In genomic region chr12:93733928-93734327, GRCh38 we compare ENCODE assay signal across 15 cellular contexts. TPM values are rescaled to one million over a fixed set of nuclear protein-coding genes. Genes with fewer than 3 reads are reported as not detected.
DNase-seq lines count a peak whose midpoint lies in the region; ATAC-seq, FAIRE-seq and TF ChIP-seq lines count a peak whose summit lies in the region.
"Had no signal": no experiment of that assay in that cellular context is flagged by ENCODE, and none has a peak within 500 bp of the region (broad histone marks: within the 10 kb centered on the region; RNA-seq: fewer than 3 reads in every experiment).

No MANE protein-coding gene starts in this region.

- no TSS peak for BruUV-seq in K562 (replicated peaks; lab: Mats Ljungman, UMichigan)

- intact Hi-C loops in K562 (cut with micrococcal nuclease) (no loop called here), sigmoid colon (cut with DNase I) (no loop called here), lower lobe of right lung (cut with DNase I) (no loop called here)

- TF ChIP-seq POLR2A in K562 (conservative IDR thresholded peaks at IDR 0.05) (no peak), sigmoid colon (IDR thresholded peaks at IDR 0.05) (no peak)

- H3K9me3 ChIP-seq in K562 (replicated peaks; ENCODE audit: control insufficient read depth, insufficient read depth, low read depth, low read length) (no peaks in the 10 kb centered on the region; the same call in 1 of the 2 replicates), sigmoid colon (no peaks in the 10 kb centered on the region), T-helper 17 cell (ENCODE audit: control insufficient read depth, low read length, poor library complexity, severe bottlenecking) (no peaks in the 10 kb centered on the region), lower lobe of right lung (no peaks in the 10 kb centered on the region)

- no peak overlapping the region for H3K9ac ChIP-seq in K562 (ENCODE audit: insufficient read depth in 1 of 2, low read depth in 2 of 2, low read length in 2 of 2)

- H3K27ac Mint-ChIP-seq in activated naive CD4-positive, alpha-beta T cell treated with anti-CD3 and anti-CD28 coated beads, Interleukin-2, amount 50 U/mL, for 72 hours = peak overlapping the region; percentile 27 to 48
- H3K27ac Mint-ChIP-seq in T-helper 17 cell = no peak overlapping the region
- H3K27ac Mint-ChIP-seq: GM23338, H9, HFFc6 had no signal

- POLR2A ChIA-PET in K562 (lab: Yijun Ruan, JAX) = interaction anchor here (0.9 kb wide), 1 partner anchor 14 kb away, joined by 3 read pairs; no protein-coding TSS in a partner anchor

- TF ChIP-seq RAD21 in K562 (CRISPR knock-in tag; conservative IDR thresholded peaks at IDR 0.05 in 1 of 2, IDR thresholded peaks at IDR 0.05 in 1 of 2) = no peak

- no peak for TF ChIP-seq CTCF in K562 (IDR thresholded peaks at IDR 0.05 in 2 of 3, conservative IDR thresholded peaks at IDR 0.05 in 1 of 3; ENCODE audit: insufficient read depth in 2 of 3, low read depth in 1 of 3, low read length in 3 of 3)
- TF ChIP-seq CTCF in sigmoid colon (IDR thresholded peaks at IDR 0.05) = no peak
- no peak for TF ChIP-seq CTCF in lower lobe of right lung (IDR thresholded peaks at IDR 0.05)

- in situ Hi-C loops in K562 (cut with MboI) = no loop called here

- H3K9me3 Mint-ChIP-seq in activated naive CD4-positive, alpha-beta T cell treated with anti-CD3 and anti-CD28 coated beads, Interleukin-2, amount 50 U/mL, for 72 hours = no peaks in the 10 kb centered on the region
- H3K9me3 Mint-ChIP-seq: GM23338, H9, HFFc6 had no signal

- H3K36me3 ChIP-seq in K562 (ENCODE audit: control insufficient read depth, insufficient read depth, low read length) (no peaks in the 10 kb centered on the region), sigmoid colon (no peaks in the 10 kb centered on the region), lower lobe of right lung (no peaks in the 10 kb centered on the region)

- H3K4me2 ChIP-seq in K562 (ENCODE audit: insufficient read depth, low read length) = no peak overlapping the region
- H3K4me2 ChIP-seq: GM23338 had no signal

- H3K27me3 ChIP-seq in K562 (ENCODE audit: control insufficient read depth in 2 of 2, insufficient read depth in 2 of 2, low read length in 2 of 2) = no peaks in the 10 kb centered on the region
- H3K27me3 ChIP-seq in sigmoid colon = no peaks in the 10 kb centered on the region
- no peaks in the 10 kb centered on the region for H3K27me3 ChIP-seq in lower lobe of right lung (ENCODE audit: low read depth)

- H3K36me3 Mint-ChIP-seq in activated naive CD4-positive, alpha-beta T cell treated with anti-CD3 and anti-CD28 coated beads, Interleukin-2, amount 50 U/mL, for 72 hours = peaks cover 0 to 7% of the 10 kb centered on the region in 2 donors
- no peaks in the 10 kb centered on the region for H3K36me3 Mint-ChIP-seq in T-helper 17 cell (ENCODE audit: low read depth)

- no peaks in the 10 kb centered on the region for H3K27me3 Mint-ChIP-seq in T-helper 17 cell
- H3K27me3 Mint-ChIP-seq: CD4-positive, alpha-beta memory T cell had no signal

- peaks cover 19% of the 10 kb centered on the region; the same call in 2 of the 3 replicates for H3K79me2 ChIP-seq in K562 (ENCODE audit: control insufficient read depth, insufficient read depth, low read length)

- no peak for ATAC-seq in activated naive CD4-positive, alpha-beta T cell treated with anti-CD3 and anti-CD28 coated beads, Interleukin-2, amount 50 U/mL, for 72 hours
- ATAC-seq in K562 (no peak), T-helper 17 cell (no peak), lower lobe of right lung (no peak)
- ATAC-seq: GM23338, HCT116 had no signal

- no peak for TF ChIP-seq EP300 in K562 (IDR thresholded peaks at IDR 0.05; ENCODE audit: low read length)
- no peak for TF ChIP-seq EP300 in sigmoid colon (IDR thresholded peaks at IDR 0.05)

- no peak for FAIRE-seq in K562 (lab: Jason Lieb, UNC)
- FAIRE-seq: GM18507 had no signal

- no peaks in the 10 kb centered on the region for H3K9me1 ChIP-seq in K562 (ENCODE audit: control insufficient read depth, insufficient read depth, low read length)

- H3K4me3 ChIP-seq in K562 (no peak overlapping the region), sigmoid colon (no peak overlapping the region), lower lobe of right lung (no peak overlapping the region)
- H3K4me3 ChIP-seq: GM23338 had no signal

- H3K4me3 Mint-ChIP-seq in T-helper 17 cell = no peak overlapping the region
- H3K4me3 Mint-ChIP-seq: CD4-positive, alpha-beta memory T cell; GM23338; H9; HFFc6 had no signal

- H3K4me1 Mint-ChIP-seq in T-helper 17 cell = peaks cover 14% of the 10 kb centered on the region

- no peaks in the 10 kb centered on the region for H4K20me1 ChIP-seq in K562 (replicated peaks; ENCODE audit: control insufficient read depth, insufficient read depth, low read length)

- 98% methylated on average over 5 of the region's 5 CpGs for WGBS in K562 (ENCODE audit: insufficient coverage, low coverage, missing lambda C conversion rate)
- WGBS in sigmoid colon, 2 donors = 98% methylated on average over 5 of the region's 5 CpGs

- DNase-seq in activated naive CD4-positive, alpha-beta T cell treated with anti-CD3 and anti-CD28 coated beads, Interleukin-2, amount 50 U/mL, for 72 hours (ENCODE audit: low spot score in 2 of 2) = no peak
- no peak for DNase-seq in activated naive CD4-positive, alpha-beta T cell (lab: John Stamatoyannopoulos, UW)
- no peak for DNase-seq in K562 (ENCODE audit: extremely low read depth in 1 of 4, low spot score in 3 of 4)
- DNase-seq in sigmoid colon = no peak
- no peak for DNase-seq in T-helper 17 cell
- DNase-seq in lower lobe of right lung = no peak
- DNase-seq: CD4-positive, alpha-beta memory T cell; COR-L47; DMS79 treated with DMSO at 0.1 percent for 48 hours; GF-D8; H9; HFFc6 had no signal

- H2AFZ ChIP-seq in K562 (ENCODE audit: low read depth, low read length) = no peak overlapping the region
- H2AFZ ChIP-seq: GM23338 had no signal

- no peak overlapping the region for H3K27ac ChIP-seq in K562 (ENCODE audit: extremely low read depth, low read depth, low read length)
- H3K27ac ChIP-seq in sigmoid colon = peak overlapping the region in 3 of 4 donors; percentile 50 to 92 (median 55)
- H3K27ac ChIP-seq in lower lobe of right lung = no peak overlapping the region

- H3K4me1 ChIP-seq in K562 (replicated peaks in 1 of 2; ENCODE audit: control insufficient read depth in 2 of 2, insufficient read depth in 2 of 2, low read length in 2 of 2) (peaks cover 6 to 15% of the 10 kb centered on the region in 2 experiments; a peak in 4 of 5 replicates), sigmoid colon (peaks cover 0 to 79% (median 48%) of the 10 kb centered on the region in 4 donors), lower lobe of right lung (peaks cover 7% of the 10 kb centered on the region)

- CTCF ChIA-PET in K562 (lab: Yijun Ruan, JAX; ENCODE audit: low intra/inter-chr PET ratio) = interaction anchor here (0.6 kb wide), 1 partner anchor 1253 kb away, joined by 3 read pairs; no protein-coding TSS in a partner anchor

TF ChIP-seq in K562, 482 proteins besides CTCF, POLR2A, EP300 and RAD21 (continues in another document):
- TF ChIP-seq ZNF76 (CRISPR knock-in tag; IDR thresholded peaks at IDR 0.05; ENCODE audit: borderline replicate concordance) (no peak), XRCC5 (IDR thresholded peaks at IDR 0.05; ENCODE audit: low read depth, low read length) (no peak), ZNF311 (CRISPR knock-in tag; IDR thresholded peaks at IDR 0.05) (no peak), DACH1 (IDR thresholded peaks at IDR 0.05; ENCODE audit: partially characterized antibody) (no peak), SMARCB1 (IDR thresholded peaks at IDR 0.05; ENCODE audit: insufficient read length, low read depth) (no peak), SAFB2 (IDR thresholded peaks at IDR 0.05; ENCODE audit: borderline replicate concordance, low read depth, low read length, severe bottlenecking) (no peak)
- TF ChIP-seq, protein P1, sequence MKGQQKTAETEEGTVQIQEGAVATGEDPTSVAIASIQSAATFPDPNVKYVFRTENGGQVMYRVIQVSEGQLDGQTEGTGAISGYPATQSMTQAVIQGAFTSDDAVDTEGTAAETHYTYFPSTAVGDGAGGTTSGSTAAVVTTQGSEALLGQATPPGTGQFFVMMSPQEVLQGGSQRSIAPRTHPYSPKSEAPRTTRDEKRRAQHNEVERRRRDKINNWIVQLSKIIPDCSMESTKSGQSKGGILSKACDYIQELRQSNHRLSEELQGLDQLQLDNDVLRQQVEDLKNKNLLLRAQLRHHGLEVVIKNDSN (CRISPR knock-in tag; IDR thresholded peaks at IDR 0.05) = no peak
- TF ChIP-seq, protein P2, sequence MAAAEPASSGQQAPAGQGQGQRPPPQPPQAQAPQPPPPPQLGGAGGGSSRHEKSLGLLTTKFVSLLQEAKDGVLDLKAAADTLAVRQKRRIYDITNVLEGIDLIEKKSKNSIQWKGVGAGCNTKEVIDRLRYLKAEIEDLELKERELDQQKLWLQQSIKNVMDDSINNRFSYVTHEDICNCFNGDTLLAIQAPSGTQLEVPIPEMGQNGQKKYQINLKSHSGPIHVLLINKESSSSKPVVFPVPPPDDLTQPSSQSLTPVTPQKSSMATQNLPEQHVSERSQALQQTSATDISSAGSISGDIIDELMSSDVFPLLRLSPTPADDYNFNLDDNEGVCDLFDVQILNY (CRISPR knock-in tag; IDR thresholded peaks at IDR 0.05) = no peak

RNA-seq across cellular contexts. Expression of gene CRADD, which starts 56.8 kb away (rescaled TPM):
- total RNA-seq in activated naive CD4-positive, alpha-beta T cell treated with anti-CD3 and anti-CD28 coated beads, Interleukin-2, amount 50 U/mL, for 72 hours = 10 to 100 TPM in 1 of 2 donors, 1 to 10 TPM in 1; 9.6 to 10.1 TPM
- 40.5 and 42.6 TPM in 2 replicates for total RNA-seq in K562 (2011; cell fraction: chromatin; rRNA removed; ENCODE audit: low replicate concordance)
- 19.3 and 19.5 TPM in 2 replicates for total RNA-seq in K562 (2011; cell fraction: nucleolus; rRNA removed)
- total RNA-seq in K562 (2011; cell fraction: nucleoplasm; rRNA removed) = 30.1 and 58.6 TPM in 2 replicates
- total RNA-seq in K562 (2014; rRNA removed) = 34.0 and 41.1 TPM in 2 replicates
- 25.9 and 36.2 TPM in 2 replicates for total RNA-seq in K562 (2014; rRNA removed; fragmentation: Illumina TruSeq; extraction: Trizol)
- total RNA-seq in K562 (2015; rRNA removed; fragmentation: Illumina TruSeq; extraction: Trizol) = 25.2 and 26.4 TPM in 2 replicates
- total RNA-seq in K562 (2021) = 29.5 and 31.4 TPM in 2 replicates
- 25.9 and 26.6 TPM in 2 replicates for polyA plus RNA-seq in K562 (2011; rRNA removed)
- polyA plus RNA-seq in K562 (2011; cell fraction: cytosol; rRNA removed) = 34.4 and 35.1 TPM in 2 replicates
- 9.0 and 12.8 TPM in 2 replicates for polyA plus RNA-seq in K562 (2011; cell fraction: nucleus; rRNA removed)
- polyA plus RNA-seq in K562 (2012) = 29.0 and 43.4 TPM in 2 replicates
- 24.1 and 32.1 TPM in 2 replicates for polyA plus RNA-seq in K562 (2014; fragmentation: Illumina TruSeq; extraction: Trizol)
- 10 to 100 TPM; 20.5 to 24.9 TPM for polyA plus RNA-seq in K562 (2014; fragmentation: Nextera tagmentation; extraction: Ambion mirVana)
- 38.2 and 38.6 TPM in 2 replicates for polyA plus RNA-seq in K562 (2014; rRNA removed)
- polyA minus RNA-seq in K562 (2011; rRNA and poly(A)+ RNA removed) = 15.8 and 23.3 TPM in 2 replicates
- 5.2 and 10.3 TPM in 2 replicates for polyA minus RNA-seq in K562 (2011; cell fraction: cytosol; rRNA and poly(A)+ RNA removed)
- polyA minus RNA-seq in K562 (2011; cell fraction: nucleus; rRNA and poly(A)+ RNA removed) = 12.8 and 14.1 TPM in 2 replicates
- total RNA-seq in sigmoid colon = 10 to 100 TPM; 43.7 to 98.9 (median 61.0) TPM
- polyA plus RNA-seq in sigmoid colon = 10 to 100 TPM; 14.1 to 39.1 (median 27.0) TPM
- total RNA-seq in T-helper 17 cell = 10 to 100 TPM; 13.0 to 14.4 TPM
- 16.5 TPM for total RNA-seq in lower lobe of right lung

Comparison
In these comparisons a context has a peak if more than half of its experiments do, and no peak if none do; other contexts are left out.
1. H3K27ac ChIP-seq: peak in sigmoid colon (3 of 4); none in K562 (single experiment) and lower lobe of right lung (single experiment).